Comparison of ENCODE assay signal across 28 cellular contexts in the genomic region with DNA sequence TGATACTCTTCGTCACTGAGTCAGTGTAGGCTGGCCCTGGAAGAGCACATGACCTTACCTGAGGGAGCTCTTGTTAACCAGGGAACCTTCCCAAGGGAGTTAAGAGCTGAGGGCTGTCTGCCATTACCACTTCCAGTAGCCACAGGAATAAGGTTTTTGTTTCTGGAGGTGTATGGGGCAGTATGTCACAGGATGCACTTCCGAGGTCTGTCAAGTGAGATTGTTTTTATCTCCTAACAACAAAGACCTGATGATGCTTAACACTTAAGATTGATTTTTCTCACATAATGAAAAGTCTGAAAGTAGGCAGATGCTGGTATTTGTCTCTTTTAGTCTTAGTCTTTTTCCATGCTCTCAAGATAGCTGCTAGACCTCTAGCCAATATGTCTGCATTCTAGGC. TPM values are rescaled to one million over a fixed set of nuclear protein-coding genes. Genes with fewer than 3 reads are reported as not detected.
"Had no signal": no experiment of that assay in that cellular context is flagged by ENCODE, and none has a peak within 500 bp of the region (broad histone marks: within the 10 kb centered on the region; RNA-seq: fewer than 3 reads in every experiment).

No MANE protein-coding gene starts in this region.

- H3K36me3 Mint-ChIP-seq: activated naive CD4-positive, alpha-beta T cell treated with anti-CD3 and anti-CD28 coated beads, Interleukin-2, amount 50 U/mL, for 24 hours; stimulated activated naive B cell treated with anti-CD40 and anti-IgM and Interleukin-4, amounts not matched to agents 10 μg/mL and 1 μg/mL and 100 μg/mL, for 72 hours; WTC11 had no signal

- H3K4me3 Mint-ChIP-seq: activated naive CD4-positive, alpha-beta T cell treated with anti-CD3 and anti-CD28 coated beads, Interleukin-2, amount 50 U/mL, for 24 hours; dendritic cell treated with granulocyte-macrophage colony-stimulating factor and Interleukin-4, amounts not matched to agents 40 ng/mL and 50 ng/mL, for 4 days; stimulated activated naive B cell treated with anti-CD40 and anti-IgM and Interleukin-4, amounts not matched to agents 10 μg/mL and 1 μg/mL and 100 μg/mL, for 72 hours; WTC11 had no signal

- H3K27me3 ChIP-seq: body of pancreas, heart right ventricle, sigmoid colon, testis, uterus had no signal

- H3K27ac ChIP-seq: body of pancreas, heart right ventricle, sigmoid colon, testis, uterus had no signal

- H3K4me1 Mint-ChIP-seq: WTC11 had no signal

- H3K4me3 ChIP-seq: body of pancreas, heart right ventricle, mucosa of descending colon, sigmoid colon, testis, uterus had no signal

- H3K9me3 Mint-ChIP-seq: activated naive CD4-positive, alpha-beta T cell treated with anti-CD3 and anti-CD28 coated beads, Interleukin-2, amount 50 U/mL, for 24 hours; dendritic cell treated with granulocyte-macrophage colony-stimulating factor and Interleukin-4, amounts not matched to agents 40 ng/mL and 50 ng/mL, for 4 days; stimulated activated naive B cell treated with anti-CD40 and anti-IgM and Interleukin-4, amounts not matched to agents 10 μg/mL and 1 μg/mL and 100 μg/mL, for 72 hours; WTC11 had no signal

- H3K4me1 ChIP-seq: body of pancreas, heart right ventricle, sigmoid colon, testis, uterus had no signal

- H3K27ac Mint-ChIP-seq: activated naive CD4-positive, alpha-beta T cell treated with anti-CD3 and anti-CD28 coated beads, Interleukin-2, amount 50 U/mL, for 24 hours; dendritic cell treated with granulocyte-macrophage colony-stimulating factor and Interleukin-4, amounts not matched to agents 40 ng/mL and 50 ng/mL, for 4 days; stimulated activated naive B cell treated with anti-CD40 and anti-IgM and Interleukin-4, amounts not matched to agents 10 μg/mL and 1 μg/mL and 100 μg/mL, for 72 hours; WTC11 had no signal

- H3K9me3 ChIP-seq: body of pancreas, heart right ventricle, mucosa of descending colon, sigmoid colon, testis, uterus had no signal

- DNase-seq: activated gamma-delta T cell; anterior cingulate cortex; body of pancreas; effector CD4-positive, alpha-beta T cell; erythroblast; foreskin fibroblast; heart right ventricle; left colon; mesenchymal stem cell; mucosa of descending colon; retina; sigmoid colon; stimulated activated CD4-positive, alpha-beta T cell treated with anti-CD3 and anti-CD28 coated beads, Interleukin-2, amount 100 ng/mL, for 48 hours; stimulated activated CD8-positive, alpha-beta memory T cell treated with anti-CD3 and anti-CD28 coated beads, Interleukin-4, amount 100 ng/mL, for 48 hours; stimulated activated naive B cell treated with anti-CD40 and anti-IgM and Interleukin-4, amounts not matched to agents 10 μg/mL and 1 μg/mL and 100 μg/mL, for 72 hours; T-helper 9 cell; testis; trophoblast cell; uterus had no signal

- H3K36me3 ChIP-seq: heart right ventricle, sigmoid colon, uterus had no signal

- ATAC-seq: body of pancreas; heart right ventricle; left colon; mucosa of descending colon; stimulated activated naive B cell treated with anti-CD40 and anti-IgM and Interleukin-4, amounts not matched to agents 10 μg/mL and 1 μg/mL and 100 μg/mL, for 72 hours; WTC11 had no signal

- H3K27me3 Mint-ChIP-seq: activated naive CD4-positive, alpha-beta T cell treated with anti-CD3 and anti-CD28 coated beads, Interleukin-2, amount 50 U/mL, for 24 hours; dendritic cell treated with granulocyte-macrophage colony-stimulating factor and Interleukin-4, amounts not matched to agents 40 ng/mL and 50 ng/mL, for 4 days; stimulated activated naive B cell treated with anti-CD40 and anti-IgM and Interleukin-4, amounts not matched to agents 10 μg/mL and 1 μg/mL and 100 μg/mL, for 72 hours had no signal

RNA-seq across cellular contexts. Expression of a gene that starts 41.8 kb away (rescaled TPM):
- total RNA-seq: body of pancreas, cardiac septum, fibroblast of lung, left colon, lower leg skin, mucosa of descending colon, osteoblast, posterior vena cava, sigmoid colon, uterus, WTC11 had no signal
- polyA plus RNA-seq: fibroblast of lung, heart right ventricle, keratinocyte had no signal
